1 cellular context compared by ENCODE assay signal in the genomic region with DNA sequence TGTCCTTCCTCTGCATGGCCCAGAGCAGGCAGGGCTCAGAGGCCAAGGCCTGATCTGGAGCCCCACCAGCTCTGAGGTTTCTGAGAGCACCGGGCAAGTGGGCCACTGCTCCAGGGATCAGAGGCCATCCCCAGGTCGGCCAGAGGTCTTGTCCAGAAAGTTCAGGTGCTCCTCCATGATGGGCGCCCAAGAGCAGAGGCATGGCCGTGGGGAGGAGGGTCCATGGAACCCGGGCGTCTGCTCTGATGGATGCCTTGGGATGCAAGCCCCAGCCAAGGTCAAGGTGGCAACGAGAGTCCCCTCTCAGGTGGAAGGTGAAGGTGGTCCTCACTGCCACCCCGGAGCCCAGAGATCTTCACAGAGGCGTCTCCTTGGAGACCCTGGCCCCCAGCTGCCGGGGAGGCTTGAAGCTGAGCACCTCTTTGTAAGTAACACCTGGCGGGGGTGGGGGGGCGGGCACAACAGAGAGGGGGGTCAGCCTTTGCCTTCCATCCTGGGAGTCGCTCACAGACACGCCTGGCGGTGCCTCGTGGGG.
TF ChIP-seq lines count a peak whose summit lies in the region.

No MANE protein-coding gene starts in this region.

TF ChIP-seq in HepG2, 621 proteins besides CTCF, POLR2A, EP300 and RAD21:
- TF ChIP-seq SOX13 (IDR thresholded peaks at IDR 0.05): no peak
- TF ChIP-seq SOX13 (CRISPR knock-in tag; conservative IDR thresholded peaks at IDR 0.05 in 1 of 2, IDR thresholded peaks at IDR 0.05 in 1 of 2): no peak
- TF ChIP-seq ZNF256 (CRISPR knock-in tag; conservative IDR thresholded peaks at IDR 0.05): no peak
- TF ChIP-seq, protein P1, sequence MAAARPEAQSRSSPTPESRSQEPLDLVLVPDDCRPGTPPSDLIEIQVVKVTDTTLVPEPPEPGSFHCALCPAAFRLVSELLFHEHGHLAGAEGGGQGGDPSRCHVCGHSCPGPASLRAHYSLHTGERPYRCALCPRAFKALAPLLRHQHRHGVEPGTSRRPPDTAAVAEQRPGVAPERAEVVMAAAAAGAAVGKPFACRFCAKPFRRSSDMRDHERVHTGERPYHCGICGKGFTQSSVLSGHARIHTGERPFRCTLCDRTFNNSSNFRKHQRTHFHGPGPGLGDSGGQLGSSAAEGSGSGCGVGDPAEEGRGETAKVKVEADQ (CRISPR knock-in tag; IDR thresholded peaks at IDR 0.05; ENCODE audit: borderline replicate concordance): no peak
- TF ChIP-seq MXI1 (IDR thresholded peaks at IDR 0.05; ENCODE audit: borderline replicate concordance, low read depth, low read length): no peak
- no peak for TF ChIP-seq NRL (CRISPR knock-in tag; IDR thresholded peaks at IDR 0.05; ENCODE audit: borderline replicate concordance)
- no peak for TF ChIP-seq ZSCAN25 (CRISPR knock-in tag; IDR thresholded peaks at IDR 0.05)
- no peak for TF ChIP-seq ZNF335 (CRISPR knock-in tag; IDR thresholded peaks at IDR 0.05)
- no peak for TF ChIP-seq ZNF629 (CRISPR knock-in tag; conservative IDR thresholded peaks at IDR 0.05)
- TF ChIP-seq, protein P2, sequence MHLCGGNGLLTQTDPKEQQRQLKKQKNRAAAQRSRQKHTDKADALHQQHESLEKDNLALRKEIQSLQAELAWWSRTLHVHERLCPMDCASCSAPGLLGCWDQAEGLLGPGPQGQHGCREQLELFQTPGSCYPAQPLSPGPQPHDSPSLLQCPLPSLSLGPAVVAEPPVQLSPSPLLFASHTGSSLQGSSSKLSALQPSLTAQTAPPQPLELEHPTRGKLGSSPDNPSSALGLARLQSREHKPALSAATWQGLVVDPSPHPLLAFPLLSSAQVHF (CRISPR knock-in tag; IDR thresholded peaks at IDR 0.05): no peak
- TF ChIP-seq, protein P3, sequence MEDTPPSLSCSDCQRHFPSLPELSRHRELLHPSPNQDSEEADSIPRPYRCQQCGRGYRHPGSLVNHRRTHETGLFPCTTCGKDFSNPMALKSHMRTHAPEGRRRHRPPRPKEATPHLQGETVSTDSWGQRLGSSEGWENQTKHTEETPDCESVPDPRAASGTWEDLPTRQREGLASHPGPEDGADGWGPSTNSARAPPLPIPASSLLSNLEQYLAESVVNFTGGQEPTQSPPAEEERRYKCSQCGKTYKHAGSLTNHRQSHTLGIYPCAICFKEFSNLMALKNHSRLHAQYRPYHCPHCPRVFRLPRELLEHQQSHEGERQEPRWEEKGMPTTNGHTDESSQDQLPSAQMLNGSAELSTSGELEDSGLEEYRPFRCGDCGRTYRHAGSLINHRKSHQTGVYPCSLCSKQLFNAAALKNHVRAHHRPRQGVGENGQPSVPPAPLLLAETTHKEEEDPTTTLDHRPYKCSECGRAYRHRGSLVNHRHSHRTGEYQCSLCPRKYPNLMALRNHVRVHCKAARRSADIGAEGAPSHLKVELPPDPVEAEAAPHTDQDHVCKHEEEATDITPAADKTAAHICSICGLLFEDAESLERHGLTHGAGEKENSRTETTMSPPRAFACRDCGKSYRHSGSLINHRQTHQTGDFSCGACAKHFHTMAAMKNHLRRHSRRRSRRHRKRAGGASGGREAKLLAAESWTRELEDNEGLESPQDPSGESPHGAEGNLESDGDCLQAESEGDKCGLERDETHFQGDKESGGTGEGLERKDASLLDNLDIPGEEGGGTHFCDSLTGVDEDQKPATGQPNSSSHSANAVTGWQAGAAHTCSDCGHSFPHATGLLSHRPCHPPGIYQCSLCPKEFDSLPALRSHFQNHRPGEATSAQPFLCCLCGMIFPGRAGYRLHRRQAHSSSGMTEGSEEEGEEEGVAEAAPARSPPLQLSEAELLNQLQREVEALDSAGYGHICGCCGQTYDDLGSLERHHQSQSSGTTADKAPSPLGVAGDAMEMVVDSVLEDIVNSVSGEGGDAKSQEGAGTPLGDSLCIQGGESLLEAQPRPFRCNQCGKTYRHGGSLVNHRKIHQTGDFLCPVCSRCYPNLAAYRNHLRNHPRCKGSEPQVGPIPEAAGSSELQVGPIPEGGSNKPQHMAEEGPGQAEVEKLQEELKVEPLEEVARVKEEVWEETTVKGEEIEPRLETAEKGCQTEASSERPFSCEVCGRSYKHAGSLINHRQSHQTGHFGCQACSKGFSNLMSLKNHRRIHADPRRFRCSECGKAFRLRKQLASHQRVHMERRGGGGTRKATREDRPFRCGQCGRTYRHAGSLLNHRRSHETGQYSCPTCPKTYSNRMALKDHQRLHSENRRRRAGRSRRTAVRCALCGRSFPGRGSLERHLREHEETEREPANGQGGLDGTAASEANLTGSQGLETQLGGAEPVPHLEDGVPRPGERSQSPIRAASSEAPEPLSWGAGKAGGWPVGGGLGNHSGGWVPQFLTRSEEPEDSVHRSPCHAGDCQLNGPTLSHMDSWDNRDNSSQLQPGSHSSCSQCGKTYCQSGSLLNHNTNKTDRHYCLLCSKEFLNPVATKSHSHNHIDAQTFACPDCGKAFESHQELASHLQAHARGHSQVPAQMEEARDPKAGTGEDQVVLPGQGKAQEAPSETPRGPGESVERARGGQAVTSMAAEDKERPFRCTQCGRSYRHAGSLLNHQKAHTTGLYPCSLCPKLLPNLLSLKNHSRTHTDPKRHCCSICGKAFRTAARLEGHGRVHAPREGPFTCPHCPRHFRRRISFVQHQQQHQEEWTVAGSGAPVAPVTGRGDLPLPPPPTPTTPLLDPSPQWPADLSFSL (CRISPR knock-in tag; IDR thresholded peaks at IDR 0.05): no peak
- no peak for TF ChIP-seq MIER2 (CRISPR knock-in tag; IDR thresholded peaks at IDR 0.05)
- TF ChIP-seq, protein P4, sequence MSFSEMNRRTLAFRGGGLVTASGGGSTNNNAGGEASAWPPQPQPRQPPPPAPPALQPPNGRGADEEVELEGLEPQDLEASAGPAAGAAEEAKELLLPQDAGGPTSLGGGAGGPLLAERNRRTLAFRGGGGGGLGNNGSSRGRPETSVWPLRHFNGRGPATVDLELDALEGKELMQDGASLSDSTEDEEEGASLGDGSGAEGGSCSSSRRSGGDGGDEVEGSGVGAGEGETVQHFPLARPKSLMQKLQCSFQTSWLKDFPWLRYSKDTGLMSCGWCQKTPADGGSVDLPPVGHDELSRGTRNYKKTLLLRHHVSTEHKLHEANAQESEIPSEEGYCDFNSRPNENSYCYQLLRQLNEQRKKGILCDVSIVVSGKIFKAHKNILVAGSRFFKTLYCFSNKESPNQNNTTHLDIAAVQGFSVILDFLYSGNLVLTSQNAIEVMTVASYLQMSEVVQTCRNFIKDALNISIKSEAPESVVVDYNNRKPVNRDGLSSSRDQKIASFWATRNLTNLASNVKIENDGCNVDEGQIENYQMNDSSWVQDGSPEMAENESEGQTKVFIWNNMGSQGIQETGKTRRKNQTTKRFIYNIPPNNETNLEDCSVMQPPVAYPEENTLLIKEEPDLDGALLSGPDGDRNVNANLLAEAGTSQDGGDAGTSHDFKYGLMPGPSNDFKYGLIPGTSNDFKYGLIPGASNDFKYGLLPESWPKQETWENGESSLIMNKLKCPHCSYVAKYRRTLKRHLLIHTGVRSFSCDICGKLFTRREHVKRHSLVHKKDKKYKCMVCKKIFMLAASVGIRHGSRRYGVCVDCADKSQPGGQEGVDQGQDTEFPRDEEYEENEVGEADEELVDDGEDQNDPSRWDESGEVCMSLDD (CRISPR knock-in tag; IDR thresholded peaks at IDR 0.05; ENCODE audit: borderline replicate concordance): no peak
- TF ChIP-seq ZNF510 (CRISPR knock-in tag; IDR thresholded peaks at IDR 0.05; ENCODE audit: low read depth): no peak
- TF ChIP-seq ZNF572 (CRISPR knock-in tag; IDR thresholded peaks at IDR 0.05): no peak
- no peak for TF ChIP-seq XBP1 (CRISPR knock-in tag; IDR thresholded peaks at IDR 0.05)
- TF ChIP-seq, protein P5, sequence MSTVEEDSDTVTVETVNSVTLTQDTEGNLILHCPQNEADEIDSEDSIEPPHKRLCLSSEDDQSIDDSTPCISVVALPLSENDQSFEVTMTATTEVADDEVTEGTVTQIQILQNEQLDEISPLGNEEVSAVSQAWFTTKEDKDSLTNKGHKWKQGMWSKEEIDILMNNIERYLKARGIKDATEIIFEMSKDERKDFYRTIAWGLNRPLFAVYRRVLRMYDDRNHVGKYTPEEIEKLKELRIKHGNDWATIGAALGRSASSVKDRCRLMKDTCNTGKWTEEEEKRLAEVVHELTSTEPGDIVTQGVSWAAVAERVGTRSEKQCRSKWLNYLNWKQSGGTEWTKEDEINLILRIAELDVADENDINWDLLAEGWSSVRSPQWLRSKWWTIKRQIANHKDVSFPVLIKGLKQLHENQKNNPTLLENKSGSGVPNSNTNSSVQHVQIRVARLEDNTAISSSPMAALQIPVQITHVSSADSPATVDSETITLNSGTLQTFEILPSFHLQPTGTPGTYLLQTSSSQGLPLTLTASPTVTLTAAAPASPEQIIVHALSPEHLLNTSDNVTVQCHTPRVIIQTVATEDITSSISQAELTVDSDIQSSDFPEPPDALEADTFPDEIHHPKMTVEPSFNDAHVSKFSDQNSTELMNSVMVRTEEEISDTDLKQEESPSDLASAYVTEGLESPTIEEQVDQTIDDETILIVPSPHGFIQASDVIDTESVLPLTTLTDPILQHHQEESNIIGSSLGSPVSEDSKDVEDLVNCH (CRISPR knock-in tag; IDR thresholded peaks at IDR 0.05): no peak
- TF ChIP-seq, protein P6, sequence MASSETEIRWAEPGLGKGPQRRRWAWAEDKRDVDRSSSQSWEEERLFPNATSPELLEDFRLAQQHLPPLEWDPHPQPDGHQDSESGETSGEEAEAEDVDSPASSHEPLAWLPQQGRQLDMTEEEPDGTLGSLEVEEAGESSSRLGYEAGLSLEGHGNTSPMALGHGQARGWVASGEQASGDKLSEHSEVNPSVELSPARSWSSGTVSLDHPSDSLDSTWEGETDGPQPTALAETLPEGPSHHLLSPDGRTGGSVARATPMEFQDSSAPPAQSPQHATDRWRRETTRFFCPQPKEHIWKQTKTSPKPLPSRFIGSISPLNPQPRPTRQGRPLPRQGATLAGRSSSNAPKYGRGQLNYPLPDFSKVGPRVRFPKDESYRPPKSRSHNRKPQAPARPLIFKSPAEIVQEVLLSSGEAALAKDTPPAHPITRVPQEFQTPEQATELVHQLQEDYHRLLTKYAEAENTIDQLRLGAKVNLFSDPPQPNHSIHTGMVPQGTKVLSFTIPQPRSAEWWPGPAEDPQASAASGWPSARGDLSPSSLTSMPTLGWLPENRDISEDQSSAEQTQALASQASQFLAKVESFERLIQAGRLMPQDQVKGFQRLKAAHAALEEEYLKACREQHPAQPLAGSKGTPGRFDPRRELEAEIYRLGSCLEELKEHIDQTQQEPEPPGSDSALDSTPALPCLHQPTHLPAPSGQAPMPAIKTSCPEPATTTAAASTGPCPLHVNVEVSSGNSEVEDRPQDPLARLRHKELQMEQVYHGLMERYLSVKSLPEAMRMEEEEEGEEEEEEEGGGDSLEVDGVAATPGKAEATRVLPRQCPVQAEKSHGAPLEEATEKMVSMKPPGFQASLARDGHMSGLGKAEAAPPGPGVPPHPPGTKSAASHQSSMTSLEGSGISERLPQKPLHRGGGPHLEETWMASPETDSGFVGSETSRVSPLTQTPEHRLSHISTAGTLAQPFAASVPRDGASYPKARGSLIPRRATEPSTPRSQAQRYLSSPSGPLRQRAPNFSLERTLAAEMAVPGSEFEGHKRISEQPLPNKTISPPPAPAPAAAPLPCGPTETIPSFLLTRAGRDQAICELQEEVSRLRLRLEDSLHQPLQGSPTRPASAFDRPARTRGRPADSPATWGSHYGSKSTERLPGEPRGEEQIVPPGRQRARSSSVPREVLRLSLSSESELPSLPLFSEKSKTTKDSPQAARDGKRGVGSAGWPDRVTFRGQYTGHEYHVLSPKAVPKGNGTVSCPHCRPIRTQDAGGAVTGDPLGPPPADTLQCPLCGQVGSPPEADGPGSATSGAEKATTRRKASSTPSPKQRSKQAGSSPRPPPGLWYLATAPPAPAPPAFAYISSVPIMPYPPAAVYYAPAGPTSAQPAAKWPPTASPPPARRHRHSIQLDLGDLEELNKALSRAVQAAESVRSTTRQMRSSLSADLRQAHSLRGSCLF (CRISPR knock-in tag; IDR thresholded peaks at IDR 0.05; ENCODE audit: borderline replicate concordance): no peak
